In the genomic region with DNA sequence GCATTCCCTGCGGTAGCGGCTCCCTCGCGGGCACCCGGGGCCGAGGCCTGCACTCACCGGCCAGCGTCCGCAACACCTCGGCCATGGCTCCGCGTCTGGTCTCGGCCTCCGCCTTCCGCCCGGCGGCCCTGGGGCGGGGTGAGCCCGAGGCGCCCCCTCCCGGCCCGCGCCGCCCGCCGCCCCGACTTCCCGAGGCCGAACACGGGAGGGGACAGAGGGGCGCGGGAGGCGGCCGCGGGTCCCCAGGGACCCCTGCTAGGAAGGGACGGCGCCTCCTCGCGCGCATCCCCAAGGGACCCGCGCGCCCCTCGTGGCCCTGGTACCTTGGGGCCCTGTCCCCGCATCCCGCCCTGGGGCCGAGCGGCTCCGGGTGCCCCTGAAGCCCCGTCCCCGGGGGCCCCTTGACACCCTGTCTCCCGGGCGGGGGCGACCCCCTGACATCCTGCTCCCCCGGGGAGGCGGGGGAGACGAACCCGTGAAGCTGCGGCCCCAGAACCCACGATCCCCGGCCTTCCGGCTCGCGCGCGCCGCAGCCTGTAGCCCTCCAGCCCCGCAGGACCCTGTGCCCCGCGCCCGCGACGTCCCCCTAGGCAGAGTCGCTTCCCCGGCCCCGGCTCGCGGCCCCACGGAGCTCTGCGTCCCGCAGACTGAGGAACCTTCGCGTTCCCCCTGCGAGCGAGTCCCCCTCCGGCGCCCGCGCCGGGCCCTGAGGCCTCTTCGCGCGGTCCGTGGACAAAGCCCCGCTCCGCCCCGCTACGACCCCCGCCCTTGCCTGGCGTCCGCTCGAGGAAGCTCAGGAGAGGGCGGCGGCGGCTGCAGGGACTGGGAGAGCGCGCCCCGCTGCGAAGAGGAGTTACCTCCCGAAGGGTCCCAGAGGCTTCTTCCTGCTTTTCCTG, we compare ENCODE assay signal across 11 cellular contexts. TPM values are rescaled to one million over a fixed set of nuclear protein-coding genes. Genes with fewer than 3 reads are reported as not detected.
A peak's percentile ranks its signal among the peaks of the same experiment; 100 is the strongest.
DNase-seq lines count a peak whose midpoint lies in the region; ATAC-seq, FAIRE-seq and TF ChIP-seq lines count a peak whose summit lies in the region.
"Had no signal": no experiment of that assay in that cellular context is flagged by ENCODE, and none has a peak within 500 bp of the region (broad histone marks: within the 10 kb centered on the region; RNA-seq: fewer than 3 reads in every experiment).

A gene (minus strand): TSS at position 97 of the 896 bp plus-strand sequence.

- H3K9me3 ChIP-seq in ES-I3 (ENCODE audit: control insufficient read depth, insufficient read depth, low read length) (no peaks in the 10 kb centered on the region; the same call in none of the 2 replicates), adrenal gland (replicated peaks in 1 of 3) (no peaks in the 10 kb centered on the region), iPS-18c (ENCODE audit: control insufficient read depth, insufficient read depth, low read length) (peaks cover 3% of the 10 kb centered on the region), sigmoid colon (no peaks in the 10 kb centered on the region)

- H3K4me3 ChIP-seq in adrenal gland: peak within 1 kb of the TSS in 3 of 4 donors; percentile 18 to 75 (median 49)
- peak within 1 kb of the TSS; percentile 59 for H3K4me3 ChIP-seq in iPS-18c (ENCODE audit: insufficient read depth, low read depth, low read length)
- H3K4me3 ChIP-seq in sigmoid colon: peak within 1 kb of the TSS; percentile 24 to 48 (median 44)
- H3K4me3 ChIP-seq: SK-N-MC had no signal

- DNase-seq in adrenal gland (peak in 5 of 7 donors; percentile 34 to 57 (median 53)), sigmoid colon (no peak), GM12891 (ENCODE audit: insufficient read length, low spot score) (no peak)
- DNase-seq in activated T-cell treated with anti-CD3 and anti-CD28 coated beads, Interleukin-2, amount 50 U/mL, for 48 hours: no peak
- no peak for DNase-seq in stimulated activated naive CD4-positive, alpha-beta T cell treated with Interleukin-2 at 50 U/mL for 16 hours (lab: John Stamatoyannopoulos, UW)
- DNase-seq: activated naive CD4-positive, alpha-beta T cell treated with anti-CD3 and anti-CD28 coated beads for 36 hours had no signal

- H3K27ac ChIP-seq in adrenal gland: peak within 1 kb of the TSS; percentile 48 to 89 (median 79)
- peak within 1 kb of the TSS; percentile 25 to 65 (median 56) for H3K27ac ChIP-seq in sigmoid colon
- H3K27ac ChIP-seq: SK-N-MC had no signal

- TF ChIP-seq CTCF in adrenal gland (IDR thresholded peaks at IDR 0.05) (peak in 3 of 6 experiments; percentile 38 to 47 (median 40)), sigmoid colon (IDR thresholded peaks at IDR 0.05) (no peak)

- H3K4me1 ChIP-seq in ES-I3 (ENCODE audit: insufficient read depth, low read length): no peaks in the 10 kb centered on the region
- peaks cover 7 to 12% of the 10 kb centered on the region in 2 donors for H3K4me1 ChIP-seq in adrenal gland (replicated peaks in 1 of 2)
- H3K4me1 ChIP-seq in sigmoid colon: peaks cover 0 to 9% (median 5%) of the 10 kb centered on the region in 4 donors

- 0 to 1% (median 0%) methylated on average over 9 to 110 of the region's 110 CpGs for WGBS in adrenal gland, 4 donors
- 1 to 2% methylated on average over 110 of the region's 110 CpGs for WGBS in sigmoid colon, 2 donors

- TF ChIP-seq EP300 in sigmoid colon (IDR thresholded peaks at IDR 0.05): no peak

- intact Hi-C loops in adrenal gland (cut with DNase I): loop anchor here in 1 of 2 donors (5.0 kb wide), 1 partner anchor 38 kb away; no protein-coding TSS in a partner anchor
- intact Hi-C loops in sigmoid colon (cut with DNase I): no loop called here

- TF ChIP-seq POLR2A in adrenal gland (IDR thresholded peaks at IDR 0.05) (peak in 1 of 2 donors; percentile 21), sigmoid colon (IDR thresholded peaks at IDR 0.05) (no peak), GM12891 (IDR thresholded peaks at IDR 0.05; ENCODE audit: low read depth, low read length) (no peak)

- H3K9ac ChIP-seq in ES-I3 (ENCODE audit: low read depth, low read length): peak within 1 kb of the TSS; percentile 52

- no peaks in the 10 kb centered on the region for H3K36me3 ChIP-seq in ES-I3 (ENCODE audit: insufficient read depth, low read length)
- H3K36me3 ChIP-seq in adrenal gland (replicated peaks in 1 of 2): no peaks in the 10 kb centered on the region
- no peaks in the 10 kb centered on the region for H3K36me3 ChIP-seq in sigmoid colon

- peaks cover 5% of the 10 kb centered on the region for H3K27me3 ChIP-seq in adrenal gland
- peaks cover 15 to 48% (median 17%) of the 10 kb centered on the region in 3 donors for H3K27me3 ChIP-seq in sigmoid colon

- no peak for ATAC-seq in GM18873 (IDR thresholded peaks at IDR 0.05; ENCODE audit: low FRiP score, unreplicated experiment)

- FAIRE-seq in GM12891 (lab: Jason Lieb, UNC): no peak

TF ChIP-seq in GM12891, 5 proteins besides CTCF, POLR2A, EP300 and RAD21:
- no peak for TF ChIP-seq TAF1 (IDR thresholded peaks at IDR 0.05; ENCODE audit: low read depth, low read length)
- no peak for TF ChIP-seq PAX5 (IDR thresholded peaks at IDR 0.05; ENCODE audit: insufficient read depth, low read length, severe bottlenecking)
- TF ChIP-seq POU2F2 (IDR thresholded peaks at IDR 0.05; ENCODE audit: low read depth, low read length): no peak
- TF ChIP-seq POLR2AphosphoS5 (IDR thresholded peaks at IDR 0.05; ENCODE audit: low read depth, low read length): no peak
- TF ChIP-seq SPI1 (IDR thresholded peaks at IDR 0.05; ENCODE audit: low read depth, low read length): no peak

RNA-seq across cellular contexts. Expression of the gene that starts here (rescaled TPM):
- 10 to 100 TPM in 7 of 8 donors, 1 to 10 TPM in 1; 2.9 to 43.1 (median 20.1) TPM for total RNA-seq in adrenal gland
- 10 to 100 TPM in 2 of 3 donors, 1 to 10 TPM in 1; 9.9 to 20.8 (median 18.5) TPM for polyA plus RNA-seq in adrenal gland
- 1 to 10 TPM in 2 of 4 donors, under 1 TPM in 2; 0.36 to 1.5 (median 1.0) TPM for total RNA-seq in sigmoid colon
- polyA plus RNA-seq in sigmoid colon: 10 to 100 TPM; 15.0 to 27.3 (median 24.5) TPM
- 0.14 TPM for polyA plus RNA-seq in GM12891 (2012; ENCODE audit: low read depth, missing spikeins)
- total RNA-seq: activated naive CD4-positive, alpha-beta T cell treated with anti-CD3 and anti-CD28 coated beads for 36 hours; LHCN-M2 had no signal

Comparison
In these comparisons a context has a peak if more than half of its experiments do, and no peak if none do; other contexts are left out.
1. DNase-seq: peak in adrenal gland (5 of 7); none in sigmoid colon (single experiment), GM12891 (single experiment), activated T-cell treated with anti-CD3 and anti-CD28 coated beads, Interleukin-2, amount 50 U/mL, for 48 hours (0 of 2) and stimulated activated naive CD4-positive, alpha-beta T cell treated with Interleukin-2 at 50 U/mL for 16 hours (single experiment).
2. Peak in every context shown above with its lines, with median percentiles within 50 percentile points of each other: H3K4me3 ChIP-seq.